In genomic region chr21:43728467-43729390, GRCh38 we compare ENCODE assay signal across 1 cellular context.
TF ChIP-seq lines count a peak whose summit lies in the region.

No MANE protein-coding gene starts in this region.

TF ChIP-seq in K562, 482 proteins besides CTCF, POLR2A, EP300 and RAD21 (continued from another document and continues in another):
- no peak for TF ChIP-seq E4F1 (CRISPR knock-in tag; IDR thresholded peaks at IDR 0.05; ENCODE audit: borderline replicate concordance)
- no peak for TF ChIP-seq ZNF184 (CRISPR knock-in tag; IDR thresholded peaks at IDR 0.05)
- no peak for TF ChIP-seq IRF2 (CRISPR knock-in tag; IDR thresholded peaks at IDR 0.05)
- no peak for TF ChIP-seq PATZ1 (CRISPR knock-in tag; IDR thresholded peaks at IDR 0.05; ENCODE audit: borderline replicate concordance)
- TF ChIP-seq IRF9 (tag; IDR thresholded peaks at IDR 0.05) = no peak
- TF ChIP-seq GTF3C2 (IDR thresholded peaks at IDR 0.05; ENCODE audit: borderline replicate concordance, extremely low read depth, insufficient read length) = no peak
- TF ChIP-seq RBBP5 (IDR thresholded peaks at IDR 0.05; ENCODE audit: borderline replicate concordance, insufficient read depth, low read length, poor library complexity, severe bottlenecking) = peak; percentile 88
- no peak for TF ChIP-seq PRPF4 (IDR thresholded peaks at IDR 0.05; ENCODE audit: insufficient read depth, low read depth, low read length, poor library complexity, severe bottlenecking)
- no peak for TF ChIP-seq NFXL1 (CRISPR knock-in tag; IDR thresholded peaks at IDR 0.05)
- peak; percentile 89 for TF ChIP-seq ETS1 (conservative IDR thresholded peaks at IDR 0.05; ENCODE audit: control insufficient read depth, low read depth, low read length)
- TF ChIP-seq CEBPZ (IDR thresholded peaks at IDR 0.05; ENCODE audit: borderline replicate concordance, low read depth, low read length) = no peak
- TF ChIP-seq TCF15 (CRISPR knock-in tag; IDR thresholded peaks at IDR 0.05) = no peak
- TF ChIP-seq ZBTB40 (IDR thresholded peaks at IDR 0.05) = peak; percentile 97
- no peak for TF ChIP-seq ZBTB40 (CRISPR knock-in tag; IDR thresholded peaks at IDR 0.05)
- TF ChIP-seq SMAD2 (IDR thresholded peaks at IDR 0.05; ENCODE audit: low read depth, low read length) = no peak
- peak; percentile 86 for TF ChIP-seq LARP7 (IDR thresholded peaks at IDR 0.05)
- TF ChIP-seq NUFIP1 (IDR thresholded peaks at IDR 0.05; ENCODE audit: partially characterized antibody) = peak; percentile 35
- TF ChIP-seq CBX1 (IDR thresholded peaks at IDR 0.05; ENCODE audit: low read depth) = peak; percentile 86; the same call in 1 of the 2 replicates
- no peak for TF ChIP-seq POLR2H (tag; IDR thresholded peaks at IDR 0.05; ENCODE audit: low read depth)
- peak; percentile 98 for TF ChIP-seq NBN (IDR thresholded peaks at IDR 0.05; ENCODE audit: low read depth)
- no peak for TF ChIP-seq POLR3G (IDR thresholded peaks at IDR 0.05; ENCODE audit: extremely low read depth, insufficient read length, insufficient replicate concordance)
- TF ChIP-seq ZNF146 (CRISPR knock-in tag; IDR thresholded peaks at IDR 0.05; ENCODE audit: unreplicated experiment) = no peak
- TF ChIP-seq UBTF (IDR thresholded peaks at IDR 0.05; ENCODE audit: borderline replicate concordance in 1 of 2, low read depth in 2 of 2, low read length in 2 of 2) = peak; percentile 99
- peak; percentile 98 for TF ChIP-seq FIP1L1 (IDR thresholded peaks at IDR 0.05; ENCODE audit: low read depth, low read length, poor library complexity, severe bottlenecking)
- no peak for TF ChIP-seq ZNF282 (CRISPR knock-in tag; IDR thresholded peaks at IDR 0.05)
